ENCODE assay signal across 8 cellular contexts in the genomic region with DNA sequence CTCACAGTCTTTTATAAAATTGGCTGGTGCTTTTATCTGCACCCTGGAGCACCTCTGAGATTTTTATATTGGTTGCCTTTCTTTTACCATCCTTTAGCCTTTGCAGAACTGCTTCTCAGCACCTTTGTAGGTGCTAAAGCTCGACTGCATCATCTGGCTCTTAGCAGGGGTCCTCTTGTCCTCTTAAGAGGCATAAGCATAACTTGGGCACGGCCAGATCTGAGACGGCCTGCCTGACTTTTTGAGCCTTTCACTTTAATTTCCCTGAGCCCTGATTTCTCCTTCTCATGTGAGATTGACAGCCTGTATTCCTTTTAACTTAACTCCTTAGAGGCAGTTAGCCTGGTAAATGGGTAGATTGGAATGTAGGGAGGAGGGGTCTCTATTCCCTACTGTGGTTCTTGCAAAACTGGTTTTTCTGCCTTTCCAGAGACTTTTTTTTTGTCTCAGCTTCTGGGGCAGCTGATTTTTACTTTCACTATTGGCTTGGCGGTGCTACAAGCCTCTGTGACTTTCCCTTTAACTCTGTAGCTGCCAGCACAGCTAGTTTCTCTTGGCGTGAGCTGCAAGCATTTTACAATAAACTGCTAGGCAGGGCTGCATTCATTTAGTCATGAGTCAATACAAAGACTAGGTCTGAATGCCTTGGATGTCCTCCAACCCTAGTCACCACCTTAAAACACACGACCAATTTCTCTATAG. TPM values are rescaled to one million over a fixed set of nuclear protein-coding genes. Genes with fewer than 3 reads are reported as not detected.
DNase-seq lines count a peak whose midpoint lies in the region; ATAC-seq and TF ChIP-seq lines count a peak whose summit lies in the region.

No MANE protein-coding gene starts in this region.

- H3K79me2 ChIP-seq in neural progenitor cell (ENCODE audit: low read depth), result no peaks in the 10 kb centered on the region

- intact Hi-C loops in Caco-2 (cut with micrococcal nuclease; ENCODE audit: unreplicated experiment) (no loop called here), esophagus muscularis mucosa (cut with DNase I) (no loop called here)

- peak overlapping the region; percentile 5; the same call in 1 of the 2 replicates for H3K4me3 ChIP-seq in Caco-2 (ENCODE audit: low read depth, low read length)
- peak overlapping the region; percentile 53 to 60 (median 56) for H3K4me3 ChIP-seq in esophagus muscularis mucosa
- H3K4me3 ChIP-seq in neural progenitor cell, result no peak overlapping the region

- CTCF ChIA-PET in Caco-2 (lab: Charles Lee), result interaction anchor here (0.7 to 1.1 kb wide), 2 partner anchors 23 to 134 kb away, joined by 3 to 4 read pairs; no protein-coding TSS in a partner anchor

- no TSS peak for BruUV-seq in Caco-2 (replicated peaks; lab: Mats Ljungman, UMichigan)

- TF ChIP-seq CTCF in Caco-2 (IDR thresholded peaks at IDR 0.05; ENCODE audit: insufficient read depth in 1 of 2, low read depth in 1 of 2, low read length in 1 of 2, severe bottlenecking in 1 of 2, unreplicated experiment in 1 of 2) (no peak), esophagus muscularis mucosa (IDR thresholded peaks at IDR 0.05) (no peak), neural progenitor cell (IDR thresholded peaks at IDR 0.05) (no peak)

- H3K27me3 Mint-ChIP-seq in Caco-2 (ENCODE audit: insufficient read depth, unreplicated experiment) (peaks cover under 1% of the 10 kb centered on the region), naive B cell (peaks cover 0 to 10% (median 8%) of the 10 kb centered on the region in 3 donors), neural progenitor cell (ENCODE audit: insufficient read depth, low read depth) (no peaks in the 10 kb centered on the region)
- H3K27me3 Mint-ChIP-seq in T-helper 1 cell treated with Interleukin-12 subunit alpha and Interleukin-12 subunit beta and Interleukin-4 antibody, amounts not matched to agents 30 μg/mL and 1 μg/mL, for 36 hours (ENCODE audit: low read depth), result peaks cover 23% of the 10 kb centered on the region

- peaks cover 28% of the 10 kb centered on the region for H3K9me3 Mint-ChIP-seq in Caco-2 (ENCODE audit: unreplicated experiment)
- peaks cover 20% of the 10 kb centered on the region for H3K9me3 Mint-ChIP-seq in T-helper 1 cell treated with Interleukin-12 subunit alpha and Interleukin-12 subunit beta and Interleukin-4 antibody, amounts not matched to agents 30 μg/mL and 1 μg/mL, for 36 hours
- peaks cover 12 to 34% (median 29%) of the 10 kb centered on the region in 7 donors for H3K9me3 Mint-ChIP-seq in naive B cell
- peaks cover 29% of the 10 kb centered on the region for H3K9me3 Mint-ChIP-seq in neural progenitor cell

- TF ChIP-seq POLR2A in esophagus muscularis mucosa (IDR thresholded peaks at IDR 0.05; ENCODE audit: low read depth), result no peak

- H2AFZ ChIP-seq in neural progenitor cell (replicated peaks), result no peak overlapping the region

- ATAC-seq in GM19455 (IDR thresholded peaks at IDR 0.05; ENCODE audit: unreplicated experiment), result peak; percentile 56
- ATAC-seq in HG03558 (IDR thresholded peaks at IDR 0.05; ENCODE audit: extremely low read depth, unreplicated experiment), result peak; percentile 33
- peak; percentile 68 to 70 for ATAC-seq in naive B cell (ENCODE audit: low read depth in 2 of 2)
- ATAC-seq in HG03045 (IDR thresholded peaks at IDR 0.05; ENCODE audit: unreplicated experiment), result no peak

- no peak for TF ChIP-seq EP300 in esophagus muscularis mucosa (IDR thresholded peaks at IDR 0.05)

- no peak overlapping the region for H3K4me2 ChIP-seq in neural progenitor cell

- POLR2A ChIA-PET in Caco-2 (lab: Charles Lee), result no interaction called here

- H3K4me1 Mint-ChIP-seq in Caco-2 (ENCODE audit: low read depth, unreplicated experiment), result peaks cover 22% of the 10 kb centered on the region
- H3K4me1 Mint-ChIP-seq in T-helper 1 cell treated with Interleukin-12 subunit alpha and Interleukin-12 subunit beta and Interleukin-4 antibody, amounts not matched to agents 30 μg/mL and 1 μg/mL, for 36 hours (ENCODE audit: low read depth), result peaks cover 18% of the 10 kb centered on the region
- H3K4me1 Mint-ChIP-seq in naive B cell, result peaks cover 20 to 27% (median 22%) of the 10 kb centered on the region in 3 donors
- H3K4me1 Mint-ChIP-seq in neural progenitor cell, result peaks cover 5% of the 10 kb centered on the region

- H3K9ac ChIP-seq in neural progenitor cell, result no peak overlapping the region

- H3K36me3 Mint-ChIP-seq in Caco-2 (ENCODE audit: insufficient read depth, unreplicated experiment) (peaks cover 15% of the 10 kb centered on the region), naive B cell (peaks cover 17 to 24% of the 10 kb centered on the region in 2 donors), neural progenitor cell (no peaks in the 10 kb centered on the region)
- H3K36me3 Mint-ChIP-seq in T-helper 1 cell treated with Interleukin-12 subunit alpha and Interleukin-12 subunit beta and Interleukin-4 antibody, amounts not matched to agents 30 μg/mL and 1 μg/mL, for 36 hours (ENCODE audit: low read depth), result no peaks in the 10 kb centered on the region

- no peaks in the 10 kb centered on the region for H3F3A ChIP-seq in neural progenitor cell (ENCODE audit: low read depth)

- H3K27me3 ChIP-seq in Caco-2 (replicated peaks; ENCODE audit: control insufficient read depth, insufficient read depth, low read length) (no peaks in the 10 kb centered on the region), esophagus muscularis mucosa (no peaks in the 10 kb centered on the region), neural progenitor cell (no peaks in the 10 kb centered on the region)

- DNase-seq in Caco-2, result peak; percentile 63 to 70
- no peak for DNase-seq in esophagus muscularis mucosa (ENCODE audit: extremely low spot score)
- peak; percentile 25 for DNase-seq in naive B cell
- no peak for DNase-seq in neural progenitor cell (ENCODE audit: low spot score)

- H3K9me3 ChIP-seq in Caco-2 (peaks cover 10% of the 10 kb centered on the region), esophagus muscularis mucosa (peaks cover 0 to 22% (median 20%) of the 10 kb centered on the region in 4 donors), neural progenitor cell (ENCODE audit: low read depth) (peaks cover 4% of the 10 kb centered on the region)

- H3K27ac Mint-ChIP-seq in Caco-2 (ENCODE audit: unreplicated experiment) (peak overlapping the region; percentile 42), naive B cell (peak overlapping the region; percentile 80 to 97 (median 88)), neural progenitor cell (no peak overlapping the region)
- H3K27ac Mint-ChIP-seq in T-helper 1 cell treated with Interleukin-12 subunit alpha and Interleukin-12 subunit beta and Interleukin-4 antibody, amounts not matched to agents 30 μg/mL and 1 μg/mL, for 36 hours, result peak overlapping the region; percentile 83

- no peaks in the 10 kb centered on the region for H3K36me3 ChIP-seq in Caco-2 (ENCODE audit: control insufficient read depth, insufficient read depth, low read length)
- H3K36me3 ChIP-seq in esophagus muscularis mucosa, result no peaks in the 10 kb centered on the region
- H3K36me3 ChIP-seq in neural progenitor cell, result no peaks in the 10 kb centered on the region

- 6% methylated on average over 6 of the region's 6 CpGs for WGBS in esophagus muscularis mucosa

- H3K4me1 ChIP-seq in Caco-2, result peaks cover 17% of the 10 kb centered on the region
- H3K4me1 ChIP-seq in esophagus muscularis mucosa, result peaks cover 9 to 21% (median 19%) of the 10 kb centered on the region in 4 donors
- no peaks in the 10 kb centered on the region for H3K4me1 ChIP-seq in neural progenitor cell

- H3K4me3 Mint-ChIP-seq in Caco-2 (ENCODE audit: unreplicated experiment) (peak overlapping the region; percentile 70), naive B cell (peak overlapping the region; percentile 86 to 96 (median 88)), neural progenitor cell (no peak overlapping the region)
- H3K4me3 Mint-ChIP-seq in T-helper 1 cell treated with Interleukin-12 subunit alpha and Interleukin-12 subunit beta and Interleukin-4 antibody, amounts not matched to agents 30 μg/mL and 1 μg/mL, for 36 hours, result peak overlapping the region; percentile 80

- no peaks in the 10 kb centered on the region for H4K20me1 ChIP-seq in neural progenitor cell (ENCODE audit: low read depth)

- H3K27ac ChIP-seq in esophagus muscularis mucosa (replicated peaks in 1 of 4) (peak overlapping the region; percentile 35 to 69 (median 58)), neural progenitor cell (no peak overlapping the region)

RNA-seq across cellular contexts. Expression of a gene that starts 24.0 kb away (rescaled TPM):
- total RNA-seq in Caco-2 (2022) (not detected in 2 replicates), esophagus muscularis mucosa (not detected), neural progenitor cell (ENCODE audit: low replicate concordance) (not detected in 2 replicates)
- polyA plus RNA-seq in naive B cell (ENCODE audit: low read depth in 6 of 6), result not detected

Comparison
In these comparisons a context has a peak if more than half of its experiments do, and no peak if none do; other contexts are left out.
1. DNase-seq: peak in Caco-2 (2 of 2) and naive B cell (single experiment); none in esophagus muscularis mucosa (single experiment) and neural progenitor cell (single experiment).